Comparison of ENCODE assay signal across 13 cellular contexts in genomic region chr3:11583638-11584046, GRCh38.
DNase-seq lines count a peak whose midpoint lies in the region; ATAC-seq and TF ChIP-seq lines count a peak whose summit lies in the region.
"Had no signal": no experiment of that assay in that cellular context is flagged by ENCODE, and none has a peak within 500 bp of the region (broad histone marks: within the 10 kb centered on the region; RNA-seq: fewer than 3 reads in every experiment).

No MANE protein-coding gene starts in this region.

- H3K4me1 Mint-ChIP-seq in HFFc6 (ENCODE audit: low read depth), result peaks cover 93% of the 10 kb centered on the region
- H3K4me1 Mint-ChIP-seq in stimulated activated effector memory CD8-positive, alpha-beta T cell treated with anti-CD3 and anti-CD28 coated beads, Interleukin-12 subunit alpha, Interleukin-12 subunit beta, amount 100 ng/mL, for 72 hours, result peaks cover 70% of the 10 kb centered on the region
- H3K4me1 Mint-ChIP-seq in stimulated activated naive CD8-positive, alpha-beta T cell treated with anti-CD3 and anti-CD28 coated beads, Interleukin-15, amount 100 ng/mL, for 72 hours, result peaks cover 82% of the 10 kb centered on the region

- H3K9me3 ChIP-seq in breast epithelium (no peaks in the 10 kb centered on the region), testis (no peaks in the 10 kb centered on the region)

- ATAC-seq in stimulated activated effector memory CD8-positive, alpha-beta T cell treated with anti-CD3 and anti-CD28 coated beads, Interleukin-12 subunit alpha, Interleukin-12 subunit beta, amount 100 ng/mL, for 72 hours, result no peak
- no peak for ATAC-seq in stimulated activated naive CD8-positive, alpha-beta T cell treated with anti-CD3 and anti-CD28 coated beads, Interleukin-15, amount 100 ng/mL, for 72 hours

- H3K4me3 Mint-ChIP-seq in HFFc6, result peak overlapping the region; percentile 88
- no peak overlapping the region for H3K4me3 Mint-ChIP-seq in stimulated activated effector memory CD8-positive, alpha-beta T cell treated with anti-CD3 and anti-CD28 coated beads, Interleukin-12 subunit alpha, Interleukin-12 subunit beta, amount 100 ng/mL, for 72 hours
- H3K4me3 Mint-ChIP-seq in stimulated activated naive CD8-positive, alpha-beta T cell treated with anti-CD3 and anti-CD28 coated beads, Interleukin-15, amount 100 ng/mL, for 72 hours, result no peak overlapping the region

- H3K36me3 ChIP-seq in breast epithelium (no peaks in the 10 kb centered on the region), testis (ENCODE audit: low read depth, missing control alignments) (no peaks in the 10 kb centered on the region)

- peaks cover 5% of the 10 kb centered on the region for H3K27me3 Mint-ChIP-seq in HFFc6 (ENCODE audit: insufficient read depth)
- H3K27me3 Mint-ChIP-seq in stimulated activated naive CD8-positive, alpha-beta T cell treated with anti-CD3 and anti-CD28 coated beads, Interleukin-15, amount 100 ng/mL, for 72 hours, result no peaks in the 10 kb centered on the region

- H3K27ac ChIP-seq in breast epithelium (peak overlapping the region; percentile 60 to 82), testis (peak overlapping the region in 1 of 2 donors; percentile 67)

- H3K36me3 Mint-ChIP-seq in HFFc6 (ENCODE audit: low read depth), result peaks cover 46% of the 10 kb centered on the region
- H3K36me3 Mint-ChIP-seq in stimulated activated effector memory CD8-positive, alpha-beta T cell treated with anti-CD3 and anti-CD28 coated beads, Interleukin-12 subunit alpha, Interleukin-12 subunit beta, amount 100 ng/mL, for 72 hours, result peaks cover 42% of the 10 kb centered on the region

- H3K27me3 ChIP-seq in breast epithelium (no peaks in the 10 kb centered on the region), testis (no peaks in the 10 kb centered on the region)

- H3K27ac Mint-ChIP-seq in HFFc6, result peak overlapping the region; percentile 85
- H3K27ac Mint-ChIP-seq in stimulated activated effector memory CD8-positive, alpha-beta T cell treated with anti-CD3 and anti-CD28 coated beads, Interleukin-12 subunit alpha, Interleukin-12 subunit beta, amount 100 ng/mL, for 72 hours, result peak overlapping the region; percentile 60
- no peak overlapping the region for H3K27ac Mint-ChIP-seq in stimulated activated naive CD8-positive, alpha-beta T cell treated with anti-CD3 and anti-CD28 coated beads, Interleukin-15, amount 100 ng/mL, for 72 hours

- DNase-seq in HFFc6 (no peak), breast epithelium (ENCODE audit: low spot score in 2 of 2) (no peak), islet precursor cell (peak; percentile 50), NCI-H1092 treated with DMSO at 0.1 percent for 48 hours (lab: John Stamatoyannopoulos, UW) (no peak), testis (no peak)
- no peak for DNase-seq in stimulated activated effector memory CD8-positive, alpha-beta T cell treated with anti-CD3 and anti-CD28 coated beads, Interleukin-12 subunit alpha, Interleukin-12 subunit beta, amount 100 ng/mL, for 72 hours (ENCODE audit: low spot score in 2 of 2)
- DNase-seq in activated effector memory CD4-positive, alpha-beta T cell treated with anti-CD3 and anti-CD28 coated beads, Interleukin-2, amount 50 U/mL, for 16 hours, result no peak
- no peak for DNase-seq in stimulated activated naive CD8-positive, alpha-beta T cell treated with anti-CD3 and anti-CD28 coated beads, Interleukin-15, amount 100 ng/mL, for 72 hours
- DNase-seq: aorta, Calu3, hypothalamus, NCI-H446 treated with DMSO at 0.1 percent for 48 hours, occipital lobe had no signal

- H3K4me3 ChIP-seq in breast epithelium (no peak overlapping the region), testis (no peak overlapping the region)

- H3K9me3 Mint-ChIP-seq in HFFc6, result no peaks in the 10 kb centered on the region
- no peaks in the 10 kb centered on the region for H3K9me3 Mint-ChIP-seq in stimulated activated effector memory CD8-positive, alpha-beta T cell treated with anti-CD3 and anti-CD28 coated beads, Interleukin-12 subunit alpha, Interleukin-12 subunit beta, amount 100 ng/mL, for 72 hours
- H3K9me3 Mint-ChIP-seq in stimulated activated naive CD8-positive, alpha-beta T cell treated with anti-CD3 and anti-CD28 coated beads, Interleukin-15, amount 100 ng/mL, for 72 hours, result no peaks in the 10 kb centered on the region

- WGBS in testis, 2 donors, result 58 to 59% methylated on average over 10 of the region's 10 CpGs

- TF ChIP-seq CTCF in HFFc6 (IDR thresholded peaks at IDR 0.05), result no peak
- no peak for TF ChIP-seq CTCF in breast epithelium (IDR thresholded peaks at IDR 0.05)
- no peak for TF ChIP-seq CTCF in testis (IDR thresholded peaks at IDR 0.05)

- intact Hi-C loops in breast epithelium (cut with DNase I; ENCODE audit: low total_unique reads) (no loop called here), testis (cut with DNase I; ENCODE audit: low total_unique reads) (no loop called here)

- H3K4me1 ChIP-seq in breast epithelium (peaks cover 0 to 29% of the 10 kb centered on the region in 2 donors), testis (peaks cover 46% of the 10 kb centered on the region)

- TF ChIP-seq POLR2A in breast epithelium (IDR thresholded peaks at IDR 0.05) (no peak), testis (IDR thresholded peaks at IDR 0.05) (no peak)

Comparison
In these comparisons a context has a peak if more than half of its experiments do, and no peak if none do; other contexts are left out.
1. H3K27ac Mint-ChIP-seq: peak in HFFc6 (single experiment) and stimulated activated effector memory CD8-positive, alpha-beta T cell treated with anti-CD3 and anti-CD28 coated beads, Interleukin-12 subunit alpha, Interleukin-12 subunit beta, amount 100 ng/mL, for 72 hours (single experiment); none in stimulated activated naive CD8-positive, alpha-beta T cell treated with anti-CD3 and anti-CD28 coated beads, Interleukin-15, amount 100 ng/mL, for 72 hours (0 of 2).